In the genomic region with DNA sequence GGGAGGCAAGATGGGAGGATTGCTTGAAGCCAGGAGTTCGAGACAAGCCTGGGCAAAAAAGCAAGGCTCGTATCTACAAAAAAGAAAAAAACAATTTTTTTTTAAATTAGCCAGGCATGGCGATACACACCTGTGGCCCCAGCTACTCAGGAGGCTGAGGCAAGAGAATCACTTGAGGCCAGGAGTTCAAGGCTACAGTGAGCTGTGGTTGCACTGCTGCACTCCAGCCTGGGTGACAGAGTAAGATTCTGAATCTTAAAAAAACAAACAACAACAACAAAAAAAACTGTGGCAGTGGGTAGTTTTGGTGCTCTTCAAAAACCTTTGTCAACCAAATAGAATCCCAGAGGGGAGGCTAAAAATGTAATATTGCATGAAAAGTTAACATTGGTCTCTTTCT, we compare ENCODE assay signal across 13 cellular contexts. TPM values are rescaled to one million over a fixed set of nuclear protein-coding genes. Genes with fewer than 3 reads are reported as not detected.
A peak's percentile ranks its signal among the peaks of the same experiment; 100 is the strongest.
DNase-seq lines count a peak whose midpoint lies in the region; ATAC-seq and TF ChIP-seq lines count a peak whose summit lies in the region.
"Had no signal": no experiment of that assay in that cellular context is flagged by ENCODE, and none has a peak within 500 bp of the region (broad histone marks: within the 10 kb centered on the region; RNA-seq: fewer than 3 reads in every experiment).

No MANE protein-coding gene starts in this region.

- TF ChIP-seq CTCF in DND-41 (IDR thresholded peaks at IDR 0.05; ENCODE audit: borderline replicate concordance, extremely low read depth, low read length, poor library complexity, severe bottlenecking), result no peak
- no peak for TF ChIP-seq CTCF in neutrophil (IDR thresholded peaks at IDR 0.05)

- H3K79me2 ChIP-seq in DND-41 (ENCODE audit: insufficient read depth, low read length), result peaks cover 46% of the 10 kb centered on the region

- H3K27me3 ChIP-seq in DND-41 (ENCODE audit: insufficient read depth, low read length, poor library complexity) (no peaks in the 10 kb centered on the region), neutrophil (no peaks in the 10 kb centered on the region), H7 (ENCODE audit: control insufficient read depth, insufficient read depth, low read length) (no peaks in the 10 kb centered on the region)
- H3K27me3 ChIP-seq: esophagus muscularis mucosa had no signal

- no peak overlapping the region for H2AFZ ChIP-seq in DND-41 (ENCODE audit: low read depth, low read length)

- H3K4me3 ChIP-seq in DND-41 (ENCODE audit: low read depth in 1 of 2, low read length in 2 of 2) (peak overlapping the region; percentile 50 to 62; a peak in 3 of 4 replicates), neutrophil (ENCODE audit: low read depth in 1 of 2, low read length in 1 of 2) (peak overlapping the region; percentile 63 to 72), H7 (ENCODE audit: insufficient read depth, low read depth, low read length) (no peak overlapping the region)
- H3K4me3 ChIP-seq in Jurkat, Clone E6-1 (ENCODE audit: low read length), result peak overlapping the region; percentile 63

- intact Hi-C loops in activated T-helper 1 cell treated with anti-CD3 and anti-CD28 coated beads, Interleukin-12 subunit alpha, Interleukin-12 subunit beta, Interleukin-2, Interleukin-4 antibody, amounts not matched to agents 30 ng/mL and 10 ng/mL and 1 ng/mL, durations not matched to agents 14 hours and 24 hours and 36 hours (cut with micrococcal nuclease), result loop anchor here (1.0 to 5.0 kb wide), 6 partner anchors 9 to 913 kb away; a partner anchor contains a TSS

- H3K27ac Mint-ChIP-seq in activated T-helper 1 cell treated with anti-CD3 and anti-CD28 coated beads, Interleukin-12 subunit alpha, Interleukin-12 subunit beta, Interleukin-2, Interleukin-4 antibody, amounts not matched to agents 30 ng/mL and 10 ng/mL and 1 ng/mL, durations not matched to agents 14 hours and 24 hours and 36 hours, result peak overlapping the region; percentile 98

- no peaks in the 10 kb centered on the region for H4K20me1 ChIP-seq in DND-41 (ENCODE audit: insufficient read depth, low read length)

- ATAC-seq in DND-41 (ENCODE audit: insufficient read depth, low read depth) (no peak), HG02840 (IDR thresholded peaks at IDR 0.05; ENCODE audit: low FRiP score, unreplicated experiment) (no peak)
- ATAC-seq: HCT116 had no signal

- H3K36me3 ChIP-seq in DND-41 (ENCODE audit: insufficient read depth, low read length) (no peaks in the 10 kb centered on the region), neutrophil (no peaks in the 10 kb centered on the region), H7 (replicated peaks; ENCODE audit: control insufficient read depth, insufficient read depth, low read length) (no peaks in the 10 kb centered on the region)
- H3K36me3 ChIP-seq: esophagus muscularis mucosa had no signal

- H3K9ac ChIP-seq in DND-41 (ENCODE audit: low read depth, low read length), result peak overlapping the region; percentile 69

- H3K9me3 Mint-ChIP-seq in activated T-helper 1 cell treated with anti-CD3 and anti-CD28 coated beads, Interleukin-12 subunit alpha, Interleukin-12 subunit beta, Interleukin-2, Interleukin-4 antibody, amounts not matched to agents 30 ng/mL and 10 ng/mL and 1 ng/mL, durations not matched to agents 14 hours and 24 hours and 36 hours, result no peaks in the 10 kb centered on the region

- H3K4me1 ChIP-seq in DND-41 (ENCODE audit: insufficient read depth, low read length) (peaks cover 66% of the 10 kb centered on the region), neutrophil (ENCODE audit: control insufficient read depth in 1 of 2, insufficient read depth in 1 of 2, low read depth in 1 of 2, low read length in 1 of 2) (peaks cover 83 to 85% of the 10 kb centered on the region in 2 experiments)
- H3K4me1 ChIP-seq: esophagus muscularis mucosa had no signal

- peak overlapping the region; percentile 74 for H3K4me2 ChIP-seq in DND-41 (ENCODE audit: insufficient read depth, low read length)

- peak overlapping the region; percentile 90 for H3K27ac ChIP-seq in DND-41 (ENCODE audit: low read length)
- H3K27ac ChIP-seq in neutrophil, result peak overlapping the region; percentile 92
- H3K27ac ChIP-seq: esophagus muscularis mucosa had no signal

- peaks cover 72% of the 10 kb centered on the region for H3K4me1 Mint-ChIP-seq in activated T-helper 1 cell treated with anti-CD3 and anti-CD28 coated beads, Interleukin-12 subunit alpha, Interleukin-12 subunit beta, Interleukin-2, Interleukin-4 antibody, amounts not matched to agents 30 ng/mL and 10 ng/mL and 1 ng/mL, durations not matched to agents 14 hours and 24 hours and 36 hours (ENCODE audit: low read depth)

- H3K4me3 Mint-ChIP-seq in activated T-helper 1 cell treated with anti-CD3 and anti-CD28 coated beads, Interleukin-12 subunit alpha, Interleukin-12 subunit beta, Interleukin-2, Interleukin-4 antibody, amounts not matched to agents 30 ng/mL and 10 ng/mL and 1 ng/mL, durations not matched to agents 14 hours and 24 hours and 36 hours, result peak overlapping the region; percentile 93

- peaks cover 35% of the 10 kb centered on the region for H3K36me3 Mint-ChIP-seq in activated T-helper 1 cell treated with anti-CD3 and anti-CD28 coated beads, Interleukin-12 subunit alpha, Interleukin-12 subunit beta, Interleukin-2, Interleukin-4 antibody, amounts not matched to agents 30 ng/mL and 10 ng/mL and 1 ng/mL, durations not matched to agents 14 hours and 24 hours and 36 hours (ENCODE audit: low read depth)

- H3K27me3 Mint-ChIP-seq in activated T-helper 1 cell treated with anti-CD3 and anti-CD28 coated beads, Interleukin-12 subunit alpha, Interleukin-12 subunit beta, Interleukin-2, Interleukin-4 antibody, amounts not matched to agents 30 ng/mL and 10 ng/mL and 1 ng/mL, durations not matched to agents 14 hours and 24 hours and 36 hours (ENCODE audit: insufficient read depth), result no peaks in the 10 kb centered on the region

- DNase-seq in DND-41 (peak; percentile 45), H7 (no peak), DMS 273 (lab: John Stamatoyannopoulos, UW; ENCODE audit: unreplicated experiment) (no peak)
- DNase-seq in Jurkat, Clone E6-1 (ENCODE audit: low read depth, low spot score), result peak; percentile 32
- DNase-seq in activated T-helper 1 cell treated with anti-CD3 and anti-CD28 coated beads, Interleukin-12 subunit alpha, Interleukin-12 subunit beta, Interleukin-2, Interleukin-4 antibody, amounts not matched to agents 30 ng/mL and 10 ng/mL and 1 ng/mL, durations not matched to agents 14 hours and 24 hours and 36 hours (ENCODE audit: low spot score), result no peak
- no peak for DNase-seq in activated CD4-positive, CD25-positive, alpha-beta regulatory T cell treated with anti-CD3 and anti-CD28 coated beads, Interleukin-2, amount 50 U/mL, for 72 hours
- DNase-seq: midbrain, NCI-H1417 treated with DMSO at 0.1 percent for 48 hours, NCI-H69 had no signal

- H3K9me3 ChIP-seq in DND-41 (ENCODE audit: insufficient read depth, low read length, severe bottlenecking) (no peaks in the 10 kb centered on the region), neutrophil (no peaks in the 10 kb centered on the region)
- H3K9me3 ChIP-seq: esophagus muscularis mucosa had no signal

RNA-seq across cellular contexts. Expression of a gene that starts 0.7 kb away (rescaled TPM):
- polyA plus RNA-seq in Jurkat, Clone E6-1 (2012; ENCODE audit: insufficient read depth, insufficient read length), result 8.0 TPM
- total RNA-seq in activated T-helper 1 cell treated with anti-CD3 and anti-CD28 coated beads, Interleukin-12 subunit alpha, Interleukin-12 subunit beta, Interleukin-2, Interleukin-4 antibody, amounts not matched to agents 30 ng/mL and 10 ng/mL and 1 ng/mL, durations not matched to agents 14 hours and 24 hours and 36 hours, result 66.2 and 66.7 TPM in 2 replicates
- total RNA-seq in H7 (2014; rRNA removed; shearing (Covaris generic)), result not detected in 2 replicates

RNA-seq across cellular contexts. Expression of a gene that starts 16.6 kb away (rescaled TPM):
- polyA plus RNA-seq in Jurkat, Clone E6-1 (2012; ENCODE audit: insufficient read depth, insufficient read length), result not detected
- 0.67 and 0.69 TPM in 2 replicates for total RNA-seq in activated T-helper 1 cell treated with anti-CD3 and anti-CD28 coated beads, Interleukin-12 subunit alpha, Interleukin-12 subunit beta, Interleukin-2, Interleukin-4 antibody, amounts not matched to agents 30 ng/mL and 10 ng/mL and 1 ng/mL, durations not matched to agents 14 hours and 24 hours and 36 hours
- not detected in 2 replicates for total RNA-seq in H7 (2014; rRNA removed; shearing (Covaris generic))

RNA-seq across cellular contexts. Expression of a gene that starts 33.8 kb away (rescaled TPM):
- polyA plus RNA-seq in Jurkat, Clone E6-1 (2012; ENCODE audit: insufficient read depth, insufficient read length), result 55.8 TPM
- 36.3 and 40.9 TPM in 2 replicates for total RNA-seq in activated T-helper 1 cell treated with anti-CD3 and anti-CD28 coated beads, Interleukin-12 subunit alpha, Interleukin-12 subunit beta, Interleukin-2, Interleukin-4 antibody, amounts not matched to agents 30 ng/mL and 10 ng/mL and 1 ng/mL, durations not matched to agents 14 hours and 24 hours and 36 hours
- total RNA-seq in H7 (2014; rRNA removed; shearing (Covaris generic)), result 14.9 TPM in 2 replicates

RNA-seq across cellular contexts. Expression of a gene that starts 34.3 kb away (rescaled TPM):
- 20.4 TPM for polyA plus RNA-seq in Jurkat, Clone E6-1 (2012; ENCODE audit: insufficient read depth, insufficient read length)
- total RNA-seq in activated T-helper 1 cell treated with anti-CD3 and anti-CD28 coated beads, Interleukin-12 subunit alpha, Interleukin-12 subunit beta, Interleukin-2, Interleukin-4 antibody, amounts not matched to agents 30 ng/mL and 10 ng/mL and 1 ng/mL, durations not matched to agents 14 hours and 24 hours and 36 hours, result 20.9 and 21.2 TPM in 2 replicates
- 15.1 and 16.6 TPM in 2 replicates for total RNA-seq in H7 (2014; rRNA removed; shearing (Covaris generic))

RNA-seq across cellular contexts. Expression of a gene that starts 58.3 kb away (rescaled TPM):
- polyA plus RNA-seq in Jurkat, Clone E6-1 (2012; ENCODE audit: insufficient read depth, insufficient read length), result 28.6 TPM
- 100 and 101 TPM in 2 replicates for total RNA-seq in activated T-helper 1 cell treated with anti-CD3 and anti-CD28 coated beads, Interleukin-12 subunit alpha, Interleukin-12 subunit beta, Interleukin-2, Interleukin-4 antibody, amounts not matched to agents 30 ng/mL and 10 ng/mL and 1 ng/mL, durations not matched to agents 14 hours and 24 hours and 36 hours
- 33.4 and 39.1 TPM in 2 replicates for total RNA-seq in H7 (2014; rRNA removed; shearing (Covaris generic))

Comparison
In these comparisons a context has a peak if more than half of its experiments do, and no peak if none do; other contexts are left out.
1. DNase-seq: peak in DND-41 (single experiment) and Jurkat, Clone E6-1 (single experiment); none in activated T-helper 1 cell treated with anti-CD3 and anti-CD28 coated beads, Interleukin-12 subunit alpha, Interleukin-12 subunit beta, Interleukin-2, Interleukin-4 antibody, amounts not matched to agents 30 ng/mL and 10 ng/mL and 1 ng/mL, durations not matched to agents 14 hours and 24 hours and 36 hours (single experiment), H7 (single experiment), activated CD4-positive, CD25-positive, alpha-beta regulatory T cell treated with anti-CD3 and anti-CD28 coated beads, Interleukin-2, amount 50 U/mL, for 72 hours (single experiment) and DMS 273 (single experiment).
2. RNA of a gene that starts 0.7 kb away (total RNA-seq): 66.2 to 66.7 TPM in activated T-helper 1 cell treated with anti-CD3 and anti-CD28 coated beads, Interleukin-12 subunit alpha, Interleukin-12 subunit beta, Interleukin-2, Interleukin-4 antibody, amounts not matched to agents 30 ng/mL and 10 ng/mL and 1 ng/mL, durations not matched to agents 14 hours and 24 hours and 36 hours; not detected in H7; every median in the first group is over 10 times any median in the second.